16 cellular contexts compared by ENCODE assay signal in the genomic region with DNA sequence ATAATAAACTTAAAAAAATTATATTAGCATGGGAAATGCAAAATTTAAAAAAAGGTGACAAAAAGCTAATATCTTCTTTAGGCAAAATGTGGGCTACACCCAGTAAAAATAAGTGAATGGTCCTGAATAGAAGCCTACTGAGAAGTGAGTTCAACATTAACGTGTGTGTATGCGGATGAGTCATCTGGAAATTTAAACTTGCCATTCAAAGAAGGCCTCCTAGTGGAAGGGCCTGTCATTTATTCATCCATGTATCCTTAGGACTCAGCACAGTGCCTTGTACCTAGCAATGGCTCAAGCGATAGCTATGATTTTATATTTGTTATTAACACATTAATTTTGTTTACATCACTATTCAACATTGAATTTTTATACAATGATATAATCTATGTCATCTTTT.
DNase-seq lines count a peak whose midpoint lies in the region; TF ChIP-seq lines count a peak whose summit lies in the region.
"Had no signal": no experiment of that assay in that cellular context is flagged by ENCODE, and none has a peak within 500 bp of the region (broad histone marks: within the 10 kb centered on the region; RNA-seq: fewer than 3 reads in every experiment).

No MANE protein-coding gene starts in this region.

- H3K27ac Mint-ChIP-seq in activated CD4-positive, alpha-beta T cell treated with anti-CD3 and anti-CD28 coated beads, Interleukin-2, amount 10 ng/mL, durations not matched to agents 7 days and 5 days: no peak overlapping the region
- H3K27ac Mint-ChIP-seq: activated naive CD8-positive, alpha-beta T cell treated with anti-CD3 and anti-CD28 coated beads, Interleukin-2, amount 50 U/mL, for 24 hours; CD4-positive, CD25-positive, alpha-beta regulatory T cell had no signal

- peak; percentile 10 for TF ChIP-seq CTCF in GM12864 (IDR thresholded peaks at IDR 0.05; ENCODE audit: low read depth, low read length, missing control alignments)
- TF ChIP-seq CTCF in Loucy (conservative IDR thresholded peaks at IDR 0.05; ENCODE audit: low read length): peak; percentile 35
- TF ChIP-seq CTCF in osteoblast (IDR thresholded peaks at IDR 0.05; ENCODE audit: extremely low read depth, low read depth, low read length): peak; percentile 22

- H3K79me2 ChIP-seq in Loucy (ENCODE audit: insufficient read depth, low read length) (no peaks in the 10 kb centered on the region), osteoblast (ENCODE audit: insufficient read depth, low read length) (no peaks in the 10 kb centered on the region)

- H3K36me3 ChIP-seq in Loucy (ENCODE audit: insufficient read depth, low read length) (no peaks in the 10 kb centered on the region), osteoblast (ENCODE audit: insufficient read depth, low read length) (no peaks in the 10 kb centered on the region)
- H3K36me3 ChIP-seq: sigmoid colon had no signal

- H3K4me3 Mint-ChIP-seq in activated CD4-positive, alpha-beta T cell treated with anti-CD3 and anti-CD28 coated beads, Interleukin-2, amount 10 ng/mL, durations not matched to agents 7 days and 5 days: no peak overlapping the region
- H3K4me3 Mint-ChIP-seq: activated naive CD8-positive, alpha-beta T cell treated with anti-CD3 and anti-CD28 coated beads, Interleukin-2, amount 50 U/mL, for 24 hours; CD4-positive, CD25-positive, alpha-beta regulatory T cell; stimulated activated naive CD8-positive, alpha-beta T cell treated with anti-CD3 and anti-CD28 coated beads, Interleukin-15, amount 100 ng/mL, for 72 hours had no signal

- H3F3A ChIP-seq in Loucy (ENCODE audit: low read depth): no peaks in the 10 kb centered on the region

- H3K4me1 ChIP-seq in Loucy (ENCODE audit: insufficient read depth, low read length, poor library complexity, severe bottlenecking) (no peaks in the 10 kb centered on the region), osteoblast (ENCODE audit: insufficient read depth, low read length) (no peaks in the 10 kb centered on the region)
- H3K4me1 ChIP-seq: sigmoid colon had no signal

- H3K27ac ChIP-seq in osteoblast (ENCODE audit: low read depth, low read length): no peak overlapping the region
- H3K27ac ChIP-seq: coronary artery, sigmoid colon had no signal

- H3K27me3 Mint-ChIP-seq in activated CD4-positive, alpha-beta T cell treated with anti-CD3 and anti-CD28 coated beads, Interleukin-2, amount 10 ng/mL, durations not matched to agents 7 days and 5 days: no peaks in the 10 kb centered on the region
- H3K27me3 Mint-ChIP-seq: activated naive CD8-positive, alpha-beta T cell treated with anti-CD3 and anti-CD28 coated beads, Interleukin-2, amount 50 U/mL, for 24 hours; CD4-positive, CD25-positive, alpha-beta regulatory T cell; stimulated activated naive CD8-positive, alpha-beta T cell treated with anti-CD3 and anti-CD28 coated beads, Interleukin-15, amount 100 ng/mL, for 72 hours had no signal

- H3K9me2 ChIP-seq in Loucy (replicated peaks; ENCODE audit: low read depth, low read length): no peaks in the 10 kb centered on the region

- no peak overlapping the region for H3K4me3 ChIP-seq in GM12864 (ENCODE audit: low read depth, low read length)
- H3K4me3 ChIP-seq in Loucy (ENCODE audit: low read length, poor library complexity, severe bottlenecking): no peak overlapping the region
- no peak overlapping the region for H3K4me3 ChIP-seq in osteoblast (ENCODE audit: insufficient read depth, low read length)
- H3K4me3 ChIP-seq: coronary artery, sigmoid colon had no signal

- no peaks in the 10 kb centered on the region for H4K20me1 ChIP-seq in Loucy (ENCODE audit: insufficient read depth, low read length, poor library complexity, severe bottlenecking)
- no peaks in the 10 kb centered on the region for H4K20me1 ChIP-seq in osteoblast (ENCODE audit: insufficient read depth, low read length)

- H3K9me3 ChIP-seq in Loucy (ENCODE audit: insufficient read depth, low read depth, low read length) (no peaks in the 10 kb centered on the region; the same call in 1 of the 2 replicates), osteoblast (ENCODE audit: low read depth, low read length) (no peaks in the 10 kb centered on the region)
- H3K9me3 ChIP-seq: sigmoid colon had no signal

- POLR2A ChIA-PET in activated CD4-positive, alpha-beta T cell treated with anti-CD3 and anti-CD28 coated beads, Interleukin-2, amount 10 ng/mL, durations not matched to agents 7 days and 5 days (lab: Charles Lee): no interaction called here

- no peak for DNase-seq in GM12864 (ENCODE audit: low read depth)
- DNase-seq in dermis blood vessel endothelial cell: peak; percentile 16
- DNase-seq in osteoblast (ENCODE audit: insufficient read length, low spot score, missing footprints): no peak
- DNase-seq in Ammon's horn (ENCODE audit: low spot score): no peak
- no peak for DNase-seq in inferior parietal cortex (ENCODE audit: extremely low spot score)
- no peak for DNase-seq in NCI-H2227 (lab: John Stamatoyannopoulos, UW; ENCODE audit: unreplicated experiment)
- DNase-seq in activated CD4-positive, alpha-beta T cell treated with anti-CD3 and anti-CD28 coated beads, Interleukin-2, amount 10 ng/mL, durations not matched to agents 7 days and 5 days: no peak
- DNase-seq: activated CD4-positive, CD25-positive, alpha-beta regulatory T cell; activated naive CD8-positive, alpha-beta T cell treated with anti-CD3 and anti-CD28 coated beads, Interleukin-2, amount 50 U/mL, for 24 hours; activated T-cell treated with anti-CD3 and anti-CD28 coated beads for 4 hours; CD4-positive, CD25-positive, alpha-beta regulatory T cell; Kasumi-1; sigmoid colon; stimulated activated naive CD8-positive, alpha-beta T cell treated with anti-CD3 and anti-CD28 coated beads, Interleukin-15, amount 100 ng/mL, for 72 hours had no signal

- H3K36me3 Mint-ChIP-seq in activated CD4-positive, alpha-beta T cell treated with anti-CD3 and anti-CD28 coated beads, Interleukin-2, amount 10 ng/mL, durations not matched to agents 7 days and 5 days (ENCODE audit: low read depth): no peaks in the 10 kb centered on the region

- H3K27me3 ChIP-seq in Loucy (ENCODE audit: insufficient read depth, low read length, poor library complexity, severe bottlenecking) (no peaks in the 10 kb centered on the region), osteoblast (ENCODE audit: insufficient read depth, low read length) (no peaks in the 10 kb centered on the region)
- H3K27me3 ChIP-seq: sigmoid colon had no signal

- no peak overlapping the region for H3K4me2 ChIP-seq in Loucy (ENCODE audit: low read depth, low read length, poor library complexity, severe bottlenecking)
- H3K4me2 ChIP-seq in osteoblast (ENCODE audit: insufficient read depth, low read length): no peak overlapping the region

- CTCF ChIA-PET in activated CD4-positive, alpha-beta T cell treated with anti-CD3 and anti-CD28 coated beads, Interleukin-2, amount 10 ng/mL, durations not matched to agents 7 days and 5 days (lab: Charles Lee): no interaction called here

- H3K4me1 Mint-ChIP-seq in activated CD4-positive, alpha-beta T cell treated with anti-CD3 and anti-CD28 coated beads, Interleukin-2, amount 10 ng/mL, durations not matched to agents 7 days and 5 days: no peaks in the 10 kb centered on the region
- H3K4me1 Mint-ChIP-seq: activated naive CD8-positive, alpha-beta T cell treated with anti-CD3 and anti-CD28 coated beads, Interleukin-2, amount 50 U/mL, for 24 hours; CD4-positive, CD25-positive, alpha-beta regulatory T cell; stimulated activated naive CD8-positive, alpha-beta T cell treated with anti-CD3 and anti-CD28 coated beads, Interleukin-15, amount 100 ng/mL, for 72 hours had no signal

- H3K9me3 Mint-ChIP-seq in activated CD4-positive, alpha-beta T cell treated with anti-CD3 and anti-CD28 coated beads, Interleukin-2, amount 10 ng/mL, durations not matched to agents 7 days and 5 days: peaks cover 7% of the 10 kb centered on the region
- H3K9me3 Mint-ChIP-seq: activated naive CD8-positive, alpha-beta T cell treated with anti-CD3 and anti-CD28 coated beads, Interleukin-2, amount 50 U/mL, for 24 hours; stimulated activated naive CD8-positive, alpha-beta T cell treated with anti-CD3 and anti-CD28 coated beads, Interleukin-15, amount 100 ng/mL, for 72 hours had no signal

- H3K9ac ChIP-seq in Loucy (ENCODE audit: low read depth, low read length, poor library complexity, severe bottlenecking): no peak overlapping the region

- no peak overlapping the region for H2AFZ ChIP-seq in Loucy (ENCODE audit: low read length)
- H2AFZ ChIP-seq in osteoblast (ENCODE audit: low read length): no peak overlapping the region
